In genomic region chr7:18861514-18861913, GRCh38 we compare ENCODE assay signal across 13 cellular contexts.
DNase-seq lines count a peak whose midpoint lies in the region; ATAC-seq and TF ChIP-seq lines count a peak whose summit lies in the region.
"Had no signal": no experiment of that assay in that cellular context is flagged by ENCODE, and none has a peak within 500 bp of the region (broad histone marks: within the 10 kb centered on the region; RNA-seq: fewer than 3 reads in every experiment).

No MANE protein-coding gene starts in this region.

- ATAC-seq in GM21360 (IDR thresholded peaks at IDR 0.05; ENCODE audit: unreplicated experiment) (peak; percentile 82), HG03175 (IDR thresholded peaks at IDR 0.05; ENCODE audit: unreplicated experiment) (peak; percentile 47)
- ATAC-seq: natural killer cell treated with Interleukin-12 subunit alpha and Interleukin-12 subunit beta and Interleukin-15 and Interleukin-18, amount 100 ng/mL, for 72 hours had no signal

- DNase-seq in GM03348 (ENCODE audit: low spot score) (peak; percentile 54), choroid plexus epithelial cell (ENCODE audit: low read depth) (peak; percentile 89), caudate nucleus (lab: John Stamatoyannopoulos, UW) (no peak), NCI-H187 (lab: John Stamatoyannopoulos, UW) (no peak)
- no peak for DNase-seq in activated CD4-positive, CD25-positive, alpha-beta regulatory T cell (lab: John Stamatoyannopoulos, UW)
- DNase-seq in effector CD8-positive, alpha-beta T cell (lab: John Stamatoyannopoulos, UW), result no peak
- DNase-seq: dorsolateral prefrontal cortex; stimulated activated CD4-positive, alpha-beta T cell treated with anti-CD3 and anti-CD28 coated beads, Interleukin-1b, Interleukin-23, amount 100 ng/mL, for 48 hours; T1000; thyroid gland had no signal

- H3K4me3 ChIP-seq in choroid plexus epithelial cell (ENCODE audit: low read depth, low read length), result no peak overlapping the region
- H3K4me3 ChIP-seq: dorsolateral prefrontal cortex, thyroid gland had no signal

- no peak for TF ChIP-seq CTCF in choroid plexus epithelial cell (conservative IDR thresholded peaks at IDR 0.05; ENCODE audit: low read depth, low read length)

- H3K27ac ChIP-seq in caudate nucleus (ENCODE audit: low read depth, low read length), result no peak overlapping the region
- H3K27ac ChIP-seq: dorsolateral prefrontal cortex, thyroid gland had no signal

Comparison
In these comparisons a context has a peak if more than half of its experiments do, and no peak if none do; other contexts are left out.
1. DNase-seq: peak in GM03348 (single experiment) and choroid plexus epithelial cell (single experiment); none in activated CD4-positive, CD25-positive, alpha-beta regulatory T cell (0 of 4), effector CD8-positive, alpha-beta T cell (single experiment), caudate nucleus (0 of 61) and NCI-H187 (0 of 2).